In the genomic region with DNA sequence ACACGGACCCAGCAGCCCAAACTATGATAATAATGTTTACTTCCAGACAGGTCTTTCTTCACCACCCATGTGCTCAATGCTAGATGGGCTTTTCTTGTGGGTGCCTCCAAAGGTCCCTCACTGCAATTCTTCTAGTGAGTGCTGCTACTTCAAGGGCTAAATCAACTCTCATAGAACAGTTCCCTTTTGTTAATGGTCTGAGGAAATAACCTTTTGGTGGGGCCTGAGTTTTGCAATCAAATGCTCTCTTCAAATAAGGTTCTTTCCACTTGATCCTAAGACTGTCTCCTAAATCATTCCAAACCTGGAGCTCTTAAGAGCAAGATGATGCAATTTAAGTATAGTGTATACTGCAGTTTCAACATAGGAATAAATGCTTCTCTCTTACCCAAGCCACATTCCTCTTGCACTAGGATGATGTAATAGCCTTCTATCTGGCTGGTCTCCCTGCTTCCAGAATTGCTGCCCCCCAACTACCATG, we compare ENCODE assay signal across 1 cellular context.
TF ChIP-seq lines count a peak whose summit lies in the region.

No MANE protein-coding gene starts in this region.

TF ChIP-seq in K562, 482 proteins besides CTCF, POLR2A, EP300 and RAD21 (continued from another document):
- TF ChIP-seq, protein P1, sequence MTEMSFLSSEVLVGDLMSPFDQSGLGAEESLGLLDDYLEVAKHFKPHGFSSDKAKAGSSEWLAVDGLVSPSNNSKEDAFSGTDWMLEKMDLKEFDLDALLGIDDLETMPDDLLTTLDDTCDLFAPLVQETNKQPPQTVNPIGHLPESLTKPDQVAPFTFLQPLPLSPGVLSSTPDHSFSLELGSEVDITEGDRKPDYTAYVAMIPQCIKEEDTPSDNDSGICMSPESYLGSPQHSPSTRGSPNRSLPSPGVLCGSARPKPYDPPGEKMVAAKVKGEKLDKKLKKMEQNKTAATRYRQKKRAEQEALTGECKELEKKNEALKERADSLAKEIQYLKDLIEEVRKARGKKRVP (CRISPR knock-in tag; IDR thresholded peaks at IDR 0.05), result peak; percentile 43; the same call in 1 of the 2 replicates
- TF ChIP-seq, protein P2, sequence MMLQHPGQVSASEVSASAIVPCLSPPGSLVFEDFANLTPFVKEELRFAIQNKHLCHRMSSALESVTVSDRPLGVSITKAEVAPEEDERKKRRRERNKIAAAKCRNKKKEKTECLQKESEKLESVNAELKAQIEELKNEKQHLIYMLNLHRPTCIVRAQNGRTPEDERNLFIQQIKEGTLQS (IDR thresholded peaks at IDR 0.05), result peak; percentile 87
- TF ChIP-seq, protein P2 (CRISPR knock-in tag; conservative IDR thresholded peaks at IDR 0.05), result no peak
- TF ChIP-seq ATF7 (IDR thresholded peaks at IDR 0.05) (peak; percentile 54), ZNF24 (IDR thresholded peaks at IDR 0.05) (peak; percentile 62; the same call in 1 of the 2 replicates), CEBPG (CRISPR knock-in tag; IDR thresholded peaks at IDR 0.05) (peak; percentile 49; the same call in 1 of the 2 replicates), CEBPG (tag; conservative IDR thresholded peaks at IDR 0.05 in 1 of 2, IDR thresholded peaks at IDR 0.05 in 1 of 2) (peak; percentile 95), L3MBTL2 (IDR thresholded peaks at IDR 0.05) (peak; percentile 25; the same call in 1 of the 2 replicates), TRIM24 (IDR thresholded peaks at IDR 0.05) (peak; percentile 12 to 59; a peak in 2 of 4 replicates)
